Comparison of ENCODE assay signal across 8 cellular contexts in genomic region chr3:901953-902778, GRCh38.
DNase-seq lines count a peak whose midpoint lies in the region; ATAC-seq and TF ChIP-seq lines count a peak whose summit lies in the region.

No MANE protein-coding gene starts in this region.

- intact Hi-C loops in stomach (cut with DNase I; ENCODE audit: low total_unique reads) = no loop called here

- 40 to 55% (median 52%) methylated on average over 2 of the region's 2 CpGs for WGBS in stomach, 5 donors

- no peak for TF ChIP-seq POLR2A in stomach (IDR thresholded peaks at IDR 0.05)

- no peaks in the 10 kb centered on the region for H3K9me3 ChIP-seq in HAP-1
- H3K9me3 ChIP-seq in stomach = peaks cover 0 to 34% (median 15%) of the 10 kb centered on the region in 4 donors

- ATAC-seq in GM21529 (IDR thresholded peaks at IDR 0.05; ENCODE audit: unreplicated experiment) = peak; percentile 88
- ATAC-seq in activated CD4-positive, CD25-positive, alpha-beta regulatory T cell treated with anti-CD3 and anti-CD28 coated beads, Interleukin-2, amount 50 U/mL, for 24 hours = no peak

- H3K27me3 ChIP-seq in HAP-1 (ENCODE audit: low read depth) = no peaks in the 10 kb centered on the region
- H3K27me3 ChIP-seq in stomach = no peaks in the 10 kb centered on the region

- DNase-seq in GM03348 (ENCODE audit: low spot score) = peak; percentile 5
- DNase-seq in LHCN-M2 (ENCODE audit: low read depth) = peak; percentile 0
- DNase-seq in fibroblast of peridontal ligament (ENCODE audit: extremely low read depth) = peak; percentile 20
- DNase-seq in HAP-1 (ENCODE audit: low spot score in 2 of 2) = no peak
- DNase-seq in HK-2 (ENCODE audit: unreplicated experiment) = no peak
- DNase-seq in stomach = no peak

- H3K4me1 ChIP-seq in HAP-1 = no peaks in the 10 kb centered on the region
- no peaks in the 10 kb centered on the region for H3K4me1 ChIP-seq in stomach

- TF ChIP-seq CTCF in stomach (IDR thresholded peaks at IDR 0.05) = no peak

- H3K4me3 ChIP-seq in HAP-1 (no peak overlapping the region), stomach (no peak overlapping the region)

- no peak overlapping the region for H3K27ac ChIP-seq in stomach

- in situ Hi-C loops in HAP-1 (cut with MboI; ENCODE audit: low sequenced_read_pairs) = no loop called here

- no peaks in the 10 kb centered on the region for H3K36me3 ChIP-seq in HAP-1 (replicated peaks)
- H3K36me3 ChIP-seq in stomach = no peaks in the 10 kb centered on the region

- no peak for TF ChIP-seq EP300 in stomach (IDR thresholded peaks at IDR 0.05)

Comparison
In these comparisons a context has a peak if more than half of its experiments do, and no peak if none do; other contexts are left out.
1. DNase-seq: peak in GM03348 (single experiment), LHCN-M2 (single experiment) and fibroblast of peridontal ligament (single experiment); none in HAP-1 (0 of 2), HK-2 (single experiment) and stomach (single experiment).